Comparison of ENCODE assay signal across 1 cellular context in the genomic region with DNA sequence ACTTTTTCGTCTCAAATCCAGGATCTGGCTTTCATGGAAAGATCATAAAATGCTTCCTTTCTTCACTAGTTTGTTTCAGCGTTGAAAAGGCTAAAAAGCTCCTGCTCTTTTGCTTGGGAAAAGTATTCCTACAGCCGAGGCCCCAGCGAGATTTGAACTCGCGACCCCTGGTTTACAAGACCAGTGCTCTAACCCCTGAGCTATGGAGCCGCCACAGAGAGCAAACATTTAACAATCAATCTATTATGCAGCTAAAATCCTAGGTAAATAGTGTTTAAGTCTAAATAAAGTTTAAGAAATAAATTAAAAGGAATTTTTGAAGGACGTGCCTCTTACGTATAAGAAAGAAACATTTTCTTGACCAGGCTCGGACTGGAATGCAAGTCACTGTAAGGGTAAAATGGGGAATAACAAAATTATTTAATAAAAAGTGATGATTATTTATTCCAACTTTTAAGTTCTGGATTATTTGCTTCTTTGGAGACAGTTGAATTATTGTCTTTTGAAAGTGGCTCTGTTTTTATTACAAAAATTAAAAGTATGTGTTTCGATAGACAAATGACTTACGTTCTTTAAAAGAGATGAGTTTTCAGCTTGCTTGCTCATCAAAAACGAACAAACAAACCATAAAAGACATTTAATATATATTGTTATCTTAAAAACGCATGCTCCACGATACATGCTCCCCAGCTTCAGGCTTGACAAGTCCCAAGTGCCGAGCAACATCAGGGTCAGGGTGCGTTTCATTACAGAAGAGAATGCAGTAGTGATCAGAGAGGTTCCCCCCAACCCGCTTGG.
TF ChIP-seq lines count a peak whose summit lies in the region.

No MANE protein-coding gene starts in this region.

TF ChIP-seq in H1, 55 proteins besides CTCF, POLR2A, EP300 and RAD21:
- no peak for TF ChIP-seq SUZ12 (IDR thresholded peaks at IDR 0.05; ENCODE audit: low read length)
- TF ChIP-seq JUN (IDR thresholded peaks at IDR 0.05; ENCODE audit: low read depth, low read length): no peak
- TF ChIP-seq, protein P1, sequence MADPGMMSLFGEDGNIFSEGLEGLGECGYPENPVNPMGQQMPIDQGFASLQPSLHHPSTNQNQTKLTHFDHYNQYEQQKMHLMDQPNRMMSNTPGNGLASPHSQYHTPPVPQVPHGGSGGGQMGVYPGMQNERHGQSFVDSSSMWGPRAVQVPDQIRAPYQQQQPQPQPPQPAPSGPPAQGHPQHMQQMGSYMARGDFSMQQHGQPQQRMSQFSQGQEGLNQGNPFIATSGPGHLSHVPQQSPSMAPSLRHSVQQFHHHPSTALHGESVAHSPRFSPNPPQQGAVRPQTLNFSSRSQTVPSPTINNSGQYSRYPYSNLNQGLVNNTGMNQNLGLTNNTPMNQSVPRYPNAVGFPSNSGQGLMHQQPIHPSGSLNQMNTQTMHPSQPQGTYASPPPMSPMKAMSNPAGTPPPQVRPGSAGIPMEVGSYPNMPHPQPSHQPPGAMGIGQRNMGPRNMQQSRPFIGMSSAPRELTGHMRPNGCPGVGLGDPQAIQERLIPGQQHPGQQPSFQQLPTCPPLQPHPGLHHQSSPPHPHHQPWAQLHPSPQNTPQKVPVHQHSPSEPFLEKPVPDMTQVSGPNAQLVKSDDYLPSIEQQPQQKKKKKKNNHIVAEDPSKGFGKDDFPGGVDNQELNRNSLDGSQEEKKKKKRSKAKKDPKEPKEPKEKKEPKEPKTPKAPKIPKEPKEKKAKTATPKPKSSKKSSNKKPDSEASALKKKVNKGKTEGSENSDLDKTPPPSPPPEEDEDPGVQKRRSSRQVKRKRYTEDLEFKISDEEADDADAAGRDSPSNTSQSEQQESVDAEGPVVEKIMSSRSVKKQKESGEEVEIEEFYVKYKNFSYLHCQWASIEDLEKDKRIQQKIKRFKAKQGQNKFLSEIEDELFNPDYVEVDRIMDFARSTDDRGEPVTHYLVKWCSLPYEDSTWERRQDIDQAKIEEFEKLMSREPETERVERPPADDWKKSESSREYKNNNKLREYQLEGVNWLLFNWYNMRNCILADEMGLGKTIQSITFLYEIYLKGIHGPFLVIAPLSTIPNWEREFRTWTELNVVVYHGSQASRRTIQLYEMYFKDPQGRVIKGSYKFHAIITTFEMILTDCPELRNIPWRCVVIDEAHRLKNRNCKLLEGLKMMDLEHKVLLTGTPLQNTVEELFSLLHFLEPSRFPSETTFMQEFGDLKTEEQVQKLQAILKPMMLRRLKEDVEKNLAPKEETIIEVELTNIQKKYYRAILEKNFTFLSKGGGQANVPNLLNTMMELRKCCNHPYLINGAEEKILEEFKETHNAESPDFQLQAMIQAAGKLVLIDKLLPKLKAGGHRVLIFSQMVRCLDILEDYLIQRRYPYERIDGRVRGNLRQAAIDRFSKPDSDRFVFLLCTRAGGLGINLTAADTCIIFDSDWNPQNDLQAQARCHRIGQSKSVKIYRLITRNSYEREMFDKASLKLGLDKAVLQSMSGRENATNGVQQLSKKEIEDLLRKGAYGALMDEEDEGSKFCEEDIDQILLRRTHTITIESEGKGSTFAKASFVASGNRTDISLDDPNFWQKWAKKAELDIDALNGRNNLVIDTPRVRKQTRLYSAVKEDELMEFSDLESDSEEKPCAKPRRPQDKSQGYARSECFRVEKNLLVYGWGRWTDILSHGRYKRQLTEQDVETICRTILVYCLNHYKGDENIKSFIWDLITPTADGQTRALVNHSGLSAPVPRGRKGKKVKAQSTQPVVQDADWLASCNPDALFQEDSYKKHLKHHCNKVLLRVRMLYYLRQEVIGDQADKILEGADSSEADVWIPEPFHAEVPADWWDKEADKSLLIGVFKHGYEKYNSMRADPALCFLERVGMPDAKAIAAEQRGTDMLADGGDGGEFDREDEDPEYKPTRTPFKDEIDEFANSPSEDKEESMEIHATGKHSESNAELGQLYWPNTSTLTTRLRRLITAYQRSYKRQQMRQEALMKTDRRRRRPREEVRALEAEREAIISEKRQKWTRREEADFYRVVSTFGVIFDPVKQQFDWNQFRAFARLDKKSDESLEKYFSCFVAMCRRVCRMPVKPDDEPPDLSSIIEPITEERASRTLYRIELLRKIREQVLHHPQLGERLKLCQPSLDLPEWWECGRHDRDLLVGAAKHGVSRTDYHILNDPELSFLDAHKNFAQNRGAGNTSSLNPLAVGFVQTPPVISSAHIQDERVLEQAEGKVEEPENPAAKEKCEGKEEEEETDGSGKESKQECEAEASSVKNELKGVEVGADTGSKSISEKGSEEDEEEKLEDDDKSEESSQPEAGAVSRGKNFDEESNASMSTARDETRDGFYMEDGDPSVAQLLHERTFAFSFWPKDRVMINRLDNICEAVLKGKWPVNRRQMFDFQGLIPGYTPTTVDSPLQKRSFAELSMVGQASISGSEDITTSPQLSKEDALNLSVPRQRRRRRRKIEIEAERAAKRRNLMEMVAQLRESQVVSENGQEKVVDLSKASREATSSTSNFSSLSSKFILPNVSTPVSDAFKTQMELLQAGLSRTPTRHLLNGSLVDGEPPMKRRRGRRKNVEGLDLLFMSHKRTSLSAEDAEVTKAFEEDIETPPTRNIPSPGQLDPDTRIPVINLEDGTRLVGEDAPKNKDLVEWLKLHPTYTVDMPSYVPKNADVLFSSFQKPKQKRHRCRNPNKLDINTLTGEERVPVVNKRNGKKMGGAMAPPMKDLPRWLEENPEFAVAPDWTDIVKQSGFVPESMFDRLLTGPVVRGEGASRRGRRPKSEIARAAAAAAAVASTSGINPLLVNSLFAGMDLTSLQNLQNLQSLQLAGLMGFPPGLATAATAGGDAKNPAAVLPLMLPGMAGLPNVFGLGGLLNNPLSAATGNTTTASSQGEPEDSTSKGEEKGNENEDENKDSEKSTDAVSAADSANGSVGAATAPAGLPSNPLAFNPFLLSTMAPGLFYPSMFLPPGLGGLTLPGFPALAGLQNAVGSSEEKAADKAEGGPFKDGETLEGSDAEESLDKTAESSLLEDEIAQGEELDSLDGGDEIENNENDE (IDR thresholded peaks at IDR 0.05; ENCODE audit: insufficient replicate concordance, low read length): no peak
- no peak for TF ChIP-seq CREB1 (IDR thresholded peaks at IDR 0.05)
- TF ChIP-seq KDM4A (IDR thresholded peaks at IDR 0.05; ENCODE audit: low read depth, low read length, severe bottlenecking): no peak
- peak; percentile 33; the same call in 1 of the 2 replicates for TF ChIP-seq CEBPB (IDR thresholded peaks at IDR 0.05; ENCODE audit: low read depth, low read length)
- TF ChIP-seq CBX5 (IDR thresholded peaks at IDR 0.05; ENCODE audit: low read depth, low read length): no peak
- no peak for TF ChIP-seq TCF12 (IDR thresholded peaks at IDR 0.05; ENCODE audit: low read depth, low read length)
- no peak for TF ChIP-seq BCL11A (IDR thresholded peaks at IDR 0.05; ENCODE audit: low read depth in 2 of 2, low read length in 2 of 2)
- TF ChIP-seq ASH2L (IDR thresholded peaks at IDR 0.05; ENCODE audit: low read length): no peak
- no peak for TF ChIP-seq KDM5A (IDR thresholded peaks at IDR 0.05; ENCODE audit: low read length)
- peak; percentile 99 for TF ChIP-seq TBP (IDR thresholded peaks at IDR 0.05; ENCODE audit: low read depth, low read length)
- TF ChIP-seq POU5F1 (IDR thresholded peaks at IDR 0.05; ENCODE audit: low read depth, low read length): 0 out of 2 replicates have a peak, but pooled peaks have one; percentile 45
- TF ChIP-seq MAFK (IDR thresholded peaks at IDR 0.05; ENCODE audit: low read depth, low read length): peak; percentile 73; the same call in 1 of the 2 replicates
- TF ChIP-seq HDAC6 (IDR thresholded peaks at IDR 0.05; ENCODE audit: low read depth, low read length): no peak
- TF ChIP-seq PHF8 (conservative IDR thresholded peaks at IDR 0.05; ENCODE audit: low read depth, low read length): no peak
- no peak for TF ChIP-seq EZH2 (IDR thresholded peaks at IDR 0.05; ENCODE audit: low read depth, low read length, severe bottlenecking)
- no peak for TF ChIP-seq CHD1 (IDR thresholded peaks at IDR 0.05; ENCODE audit: low read depth, low read length)
- no peak for TF ChIP-seq RFX5 (IDR thresholded peaks at IDR 0.05; ENCODE audit: borderline replicate concordance, low read depth, low read length)
- TF ChIP-seq EGR1 (IDR thresholded peaks at IDR 0.05; ENCODE audit: borderline replicate concordance, low read depth, low read length): no peak
- TF ChIP-seq CBX8 (IDR thresholded peaks at IDR 0.05; ENCODE audit: borderline replicate concordance, low read depth, low read length): no peak
- no peak for TF ChIP-seq SAP30 (IDR thresholded peaks at IDR 0.05; ENCODE audit: insufficient read depth, insufficient replicate concordance, low read length)
- TF ChIP-seq SIN3A (conservative IDR thresholded peaks at IDR 0.05 in 1 of 2, IDR thresholded peaks at IDR 0.05 in 1 of 2; ENCODE audit: low read depth in 1 of 2, low read length in 2 of 2): peak in 1 of 2 experiments; percentile 18; a peak in 1 of 4 replicates
- TF ChIP-seq TEAD4 (IDR thresholded peaks at IDR 0.05; ENCODE audit: low read depth, low read length): 0 out of 2 replicates have a peak, but pooled peaks have one; percentile 24
- TF ChIP-seq, protein P2, sequence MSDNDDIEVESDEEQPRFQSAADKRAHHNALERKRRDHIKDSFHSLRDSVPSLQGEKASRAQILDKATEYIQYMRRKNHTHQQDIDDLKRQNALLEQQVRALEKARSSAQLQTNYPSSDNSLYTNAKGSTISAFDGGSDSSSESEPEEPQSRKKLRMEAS (IDR thresholded peaks at IDR 0.05): no peak
- TF ChIP-seq SP1 (IDR thresholded peaks at IDR 0.05; ENCODE audit: low read depth, low read length): no peak
